9 cellular contexts compared by ENCODE assay signal in the genomic region with DNA sequence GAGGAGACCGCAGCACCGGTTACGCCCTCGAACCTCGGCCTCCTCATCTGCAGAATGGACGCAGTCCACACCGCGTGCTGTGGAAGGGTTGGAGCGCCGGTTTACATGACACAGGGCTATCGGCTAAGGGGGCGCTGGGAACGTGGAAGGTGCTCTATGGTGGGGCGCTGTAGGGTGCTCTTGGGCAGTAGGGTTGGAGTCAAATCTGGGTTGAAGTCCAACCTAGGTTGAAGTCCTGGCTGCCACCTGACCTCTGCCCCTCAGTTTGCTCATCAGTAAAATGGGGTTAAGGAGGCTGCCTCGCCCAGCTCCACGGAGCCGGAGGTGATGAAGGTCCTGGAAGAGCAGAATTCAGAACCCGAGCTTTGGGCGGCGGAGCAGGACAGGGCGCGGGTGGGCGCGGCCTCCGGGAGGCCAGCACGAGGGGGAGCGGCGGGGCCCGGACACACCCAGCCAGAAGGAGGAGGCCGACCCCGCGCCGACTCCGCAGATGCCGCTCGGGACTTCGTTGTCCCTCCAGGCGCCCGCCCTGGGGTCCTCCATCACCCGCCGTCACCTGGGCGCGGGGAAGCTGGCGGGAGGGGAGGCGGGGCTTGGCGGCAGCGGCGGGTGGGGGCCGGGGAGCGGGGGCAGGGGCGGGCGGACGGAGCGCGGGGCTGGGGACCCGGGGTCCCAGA. TPM values are rescaled to one million over a fixed set of nuclear protein-coding genes. Genes with fewer than 3 reads are reported as not detected.
DNase-seq lines count a peak whose midpoint lies in the region; ATAC-seq and TF ChIP-seq lines count a peak whose summit lies in the region.
"Had no signal": no experiment of that assay in that cellular context is flagged by ENCODE, and none has a peak within 500 bp of the region (broad histone marks: within the 10 kb centered on the region; RNA-seq: fewer than 3 reads in every experiment).

No MANE protein-coding gene starts in this region.

- no peak overlapping the region for H3K27ac ChIP-seq in CD4-positive, CD25-positive, alpha-beta regulatory T cell (ENCODE audit: insufficient read depth, low read length, poor library complexity, severe bottlenecking)
- no peak overlapping the region for H3K27ac ChIP-seq in mammary epithelial cell (ENCODE audit: insufficient read depth, low read depth, low read length)

- peaks cover 0 to 4% (median 0%) of the 10 kb centered on the region in 7 donors for H3K9me3 Mint-ChIP-seq in CD4-positive, CD25-positive, alpha-beta regulatory T cell
- no peaks in the 10 kb centered on the region for H3K9me3 Mint-ChIP-seq in natural killer cell treated with Interleukin-12 subunit alpha and Interleukin-12 subunit beta and Interleukin-15 and Interleukin-18, amount 100 ng/mL, for 72 hours

- BruUV-seq in mammary epithelial cell (replicated peaks; lab: Mats Ljungman, UMichigan): no TSS peak

- H3K4me2 ChIP-seq in mammary epithelial cell (ENCODE audit: insufficient read depth, low read depth, low read length): peak overlapping the region; percentile 55

- H3K27ac Mint-ChIP-seq in CD4-positive, CD25-positive, alpha-beta regulatory T cell: no peak overlapping the region
- no peak overlapping the region for H3K27ac Mint-ChIP-seq in natural killer cell treated with Interleukin-12 subunit alpha and Interleukin-12 subunit beta and Interleukin-15 and Interleukin-18, amount 100 ng/mL, for 72 hours

- no peak for TF ChIP-seq CTCF in mammary epithelial cell (conservative IDR thresholded peaks at IDR 0.05 in 1 of 2, IDR thresholded peaks at IDR 0.05 in 1 of 2; ENCODE audit: extremely low read depth in 1 of 2, insufficient read depth in 1 of 2, low read depth in 1 of 2, low read length in 2 of 2)

- peaks cover 17% of the 10 kb centered on the region for H3K4me1 ChIP-seq in CD4-positive, CD25-positive, alpha-beta regulatory T cell (ENCODE audit: control insufficient read depth, insufficient read depth, low read length, poor library complexity, severe bottlenecking)
- no peaks in the 10 kb centered on the region for H3K4me1 ChIP-seq in mammary epithelial cell (ENCODE audit: insufficient read depth, low read length)

- no peaks in the 10 kb centered on the region for H3K79me2 ChIP-seq in mammary epithelial cell (ENCODE audit: insufficient read depth, low read length)

- H3K4me3 Mint-ChIP-seq in CD4-positive, CD25-positive, alpha-beta regulatory T cell: peak overlapping the region; percentile 41 to 91 (median 82)
- H3K4me3 Mint-ChIP-seq in natural killer cell treated with Interleukin-12 subunit alpha and Interleukin-12 subunit beta and Interleukin-15 and Interleukin-18, amount 100 ng/mL, for 72 hours: peak overlapping the region; percentile 75

- dilution Hi-C loops in mammary epithelial cell (cut with HindIII; ENCODE audit: low sequenced_read_pairs): no loop called here

- H3K27me3 ChIP-seq in CD4-positive, CD25-positive, alpha-beta regulatory T cell (ENCODE audit: control insufficient read depth, insufficient read depth, low read length): peaks cover 12% of the 10 kb centered on the region
- H3K27me3 ChIP-seq in mammary epithelial cell (ENCODE audit: insufficient read depth, low read length): peaks cover 6% of the 10 kb centered on the region

- H3K27me3 Mint-ChIP-seq in CD4-positive, CD25-positive, alpha-beta regulatory T cell: peaks cover 59% of the 10 kb centered on the region
- H3K27me3 Mint-ChIP-seq in natural killer cell treated with Interleukin-12 subunit alpha and Interleukin-12 subunit beta and Interleukin-15 and Interleukin-18, amount 100 ng/mL, for 72 hours: peaks cover 32 to 33% of the 10 kb centered on the region in 2 donors

- peaks cover 0 to 15% (median 7%) of the 10 kb centered on the region in 4 donors for H3K4me1 Mint-ChIP-seq in CD4-positive, CD25-positive, alpha-beta regulatory T cell
- H3K4me1 Mint-ChIP-seq in natural killer cell treated with Interleukin-12 subunit alpha and Interleukin-12 subunit beta and Interleukin-15 and Interleukin-18, amount 100 ng/mL, for 72 hours (ENCODE audit: low read depth in 2 of 2): peaks cover 19 to 21% of the 10 kb centered on the region in 2 donors

- POLR2A ChIA-PET in HEK293T (lab: Yijun Ruan, JAX): no interaction called here

- ATAC-seq in CD4-positive, CD25-positive, alpha-beta regulatory T cell (ENCODE audit: low read depth in 2 of 2): no peak
- no peak for ATAC-seq in natural killer cell treated with Interleukin-12 subunit alpha and Interleukin-12 subunit beta and Interleukin-15 and Interleukin-18, amount 100 ng/mL, for 72 hours
- ATAC-seq in GM21360 (IDR thresholded peaks at IDR 0.05; ENCODE audit: unreplicated experiment): no peak
- no peak for ATAC-seq in HG02852 (IDR thresholded peaks at IDR 0.05; ENCODE audit: unreplicated experiment)

- H3K36me3 ChIP-seq in CD4-positive, CD25-positive, alpha-beta regulatory T cell (ENCODE audit: control insufficient read depth, insufficient read depth, low read length): no peaks in the 10 kb centered on the region
- H3K36me3 ChIP-seq in mammary epithelial cell (ENCODE audit: insufficient read depth, low read length): no peaks in the 10 kb centered on the region

- no peaks in the 10 kb centered on the region for H3K36me3 Mint-ChIP-seq in CD4-positive, CD25-positive, alpha-beta regulatory T cell
- peaks cover 6% of the 10 kb centered on the region for H3K36me3 Mint-ChIP-seq in natural killer cell treated with Interleukin-12 subunit alpha and Interleukin-12 subunit beta and Interleukin-15 and Interleukin-18, amount 100 ng/mL, for 72 hours

- CTCF ChIA-PET in HEK293T (lab: Yijun Ruan, JAX): no interaction called here
- CTCF ChIA-PET in mammary epithelial cell (lab: Charles Lee; ENCODE audit: low non-redundant PET): no interaction called here

- intact Hi-C loops in mammary epithelial cell (cut with micrococcal nuclease): no loop called here

- no peak overlapping the region for H3K4me3 ChIP-seq in CD4-positive, CD25-positive, alpha-beta regulatory T cell (ENCODE audit: low read depth, low read length)
- H3K4me3 ChIP-seq in mammary epithelial cell (replicated peaks in 1 of 3; ENCODE audit: insufficient read depth in 1 of 3, low read depth in 2 of 3, low read length in 3 of 3): peak overlapping the region in 1 of 3 experiments; percentile 32

- H4K20me1 ChIP-seq in mammary epithelial cell (ENCODE audit: insufficient read depth, low read length): no peaks in the 10 kb centered on the region

- no peak for DNase-seq in CD4-positive, CD25-positive, alpha-beta regulatory T cell
- DNase-seq in HEK293T (ENCODE audit: extremely low spot score) (peak; percentile 51), mammary epithelial cell (no peak), iPS-NIHi11 (ENCODE audit: low spot score) (no peak), NCI-H526 treated with DMSO at 0.1 percent for 48 hours (lab: John Stamatoyannopoulos, UW) (no peak)
- no peak for DNase-seq in natural killer cell treated with Interleukin-12 subunit alpha and Interleukin-12 subunit beta and Interleukin-15 and Interleukin-18, amount 100 ng/mL, for 72 hours (ENCODE audit: low spot score)
- DNase-seq: SHP77 had no signal

- H3K9ac ChIP-seq in mammary epithelial cell (ENCODE audit: insufficient read depth, low read length): no peak overlapping the region

- 63% methylated on average over 5 of the region's 56 CpGs for WGBS in mammary epithelial cell (ENCODE audit: low coverage, missing lambda C conversion rate)

- peak overlapping the region; percentile 44 for H2AFZ ChIP-seq in mammary epithelial cell (ENCODE audit: low read depth, low read length)

- H3K9me3 ChIP-seq in CD4-positive, CD25-positive, alpha-beta regulatory T cell (ENCODE audit: control insufficient read depth in 2 of 2, low read length in 2 of 2): no peaks in the 10 kb centered on the region
- no peaks in the 10 kb centered on the region for H3K9me3 ChIP-seq in mammary epithelial cell (replicated peaks; ENCODE audit: insufficient read depth, low read length)

- in situ Hi-C loops in mammary epithelial cell (cut with MboI; ENCODE audit: low sequenced_read_pairs in 2 of 2): no loop called here

TF ChIP-seq in HEK293T, 16 proteins besides CTCF, POLR2A, EP300 and RAD21:
- no peak for TF ChIP-seq SUZ12 (IDR thresholded peaks at IDR 0.05)
- TF ChIP-seq SP1 (IDR thresholded peaks at IDR 0.05): no peak
- TF ChIP-seq BHLHE40 (IDR thresholded peaks at IDR 0.05; ENCODE audit: borderline replicate concordance): no peak
- TF ChIP-seq ELF4 (IDR thresholded peaks at IDR 0.05): no peak
- TF ChIP-seq L3MBTL2 (conservative IDR thresholded peaks at IDR 0.05): no peak
- TF ChIP-seq, protein P1, sequence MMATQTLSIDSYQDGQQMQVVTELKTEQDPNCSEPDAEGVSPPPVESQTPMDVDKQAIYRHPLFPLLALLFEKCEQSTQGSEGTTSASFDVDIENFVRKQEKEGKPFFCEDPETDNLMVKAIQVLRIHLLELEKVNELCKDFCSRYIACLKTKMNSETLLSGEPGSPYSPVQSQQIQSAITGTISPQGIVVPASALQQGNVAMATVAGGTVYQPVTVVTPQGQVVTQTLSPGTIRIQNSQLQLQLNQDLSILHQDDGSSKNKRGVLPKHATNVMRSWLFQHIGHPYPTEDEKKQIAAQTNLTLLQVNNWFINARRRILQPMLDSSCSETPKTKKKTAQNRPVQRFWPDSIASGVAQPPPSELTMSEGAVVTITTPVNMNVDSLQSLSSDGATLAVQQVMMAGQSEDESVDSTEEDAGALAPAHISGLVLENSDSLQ (IDR thresholded peaks at IDR 0.05): no peak
- TF ChIP-seq FOXM1 (IDR thresholded peaks at IDR 0.05; ENCODE audit: borderline replicate concordance): no peak
- TF ChIP-seq ARNT (IDR thresholded peaks at IDR 0.05): no peak
- TF ChIP-seq HDGF (IDR thresholded peaks at IDR 0.05; ENCODE audit: borderline replicate concordance): no peak
- TF ChIP-seq CTBP1 (IDR thresholded peaks at IDR 0.05; ENCODE audit: borderline replicate concordance): no peak
- no peak for TF ChIP-seq ZNF384 (IDR thresholded peaks at IDR 0.05)
- no peak for TF ChIP-seq FOXK2 (IDR thresholded peaks at IDR 0.05)
- TF ChIP-seq FOXA1 (IDR thresholded peaks at IDR 0.05): no peak
- no peak for TF ChIP-seq LEF1 (IDR thresholded peaks at IDR 0.05; ENCODE audit: borderline replicate concordance)
- TF ChIP-seq NFRKB (IDR thresholded peaks at IDR 0.05): no peak
TF ChIP-seq in HEK293T: peak in this region for 0.

RNA-seq across cellular contexts. Expression of gene GAREM2, which starts 0.6 kb away (rescaled TPM):
- total RNA-seq in CD4-positive, CD25-positive, alpha-beta regulatory T cell: 4.0 TPM
- 1 to 10 TPM in 3 of 4 donors, under 1 TPM in 1; 0.77 to 1.7 (median 1.2) TPM for polyA plus RNA-seq in CD4-positive, CD25-positive, alpha-beta regulatory T cell
- under 1 TPM; 0.16 to 0.67 TPM for total RNA-seq in mammary epithelial cell
- 0.19 TPM for polyA plus RNA-seq in mammary epithelial cell
- polyA minus RNA-seq in mammary epithelial cell: 0.41 TPM
- total RNA-seq in natural killer cell treated with Interleukin-12 subunit alpha and Interleukin-12 subunit beta and Interleukin-15 and Interleukin-18, amount 100 ng/mL, for 72 hours: 1 to 10 TPM; 4.1 TPM
